ENCODE assay signal across 15 cellular contexts in genomic region chr4:30754021-30754420, GRCh38. TPM values are rescaled to one million over a fixed set of nuclear protein-coding genes. Genes with fewer than 3 reads are reported as not detected.
DNase-seq lines count a peak whose midpoint lies in the region; ATAC-seq and TF ChIP-seq lines count a peak whose summit lies in the region.
"Had no signal": no experiment of that assay in that cellular context is flagged by ENCODE, and none has a peak within 500 bp of the region (broad histone marks: within the 10 kb centered on the region; RNA-seq: fewer than 3 reads in every experiment).

No MANE protein-coding gene starts in this region.

- in situ Hi-C loops in astrocyte of the spinal cord (cut with HindIII; ENCODE audit: low sequenced_read_pairs) = no loop called here

- intact Hi-C loops in A673 (cut with micrococcal nuclease; ENCODE audit: unreplicated experiment) = no loop called here

- no peaks in the 10 kb centered on the region for H3K27me3 ChIP-seq in A673 (replicated peaks; ENCODE audit: insufficient read depth, low read depth, low read length, poor library complexity)
- no peaks in the 10 kb centered on the region for H3K27me3 ChIP-seq in hepatocyte

- H3K9me3 ChIP-seq in A673 (ENCODE audit: low read depth, low read length, poor library complexity, severe bottlenecking) = no peaks in the 10 kb centered on the region
- no peaks in the 10 kb centered on the region for H3K9me3 ChIP-seq in hepatocyte (ENCODE audit: low read depth)
- H3K9me3 ChIP-seq: psoas muscle had no signal

- BruUV-seq in A673 (replicated peaks; lab: Mats Ljungman, UMichigan) = no TSS peak

- H3K36me3 ChIP-seq in A673 (ENCODE audit: insufficient read depth, low read length, poor library complexity, severe bottlenecking) (no peaks in the 10 kb centered on the region), hepatocyte (replicated peaks; ENCODE audit: insufficient read depth, low read depth) (no peaks in the 10 kb centered on the region)

- no peak overlapping the region for H3K4me2 ChIP-seq in hepatocyte

- H3K4me3 ChIP-seq in A673 (ENCODE audit: low read depth, low read length, poor library complexity, severe bottlenecking) = no peak overlapping the region
- no peak overlapping the region for H3K4me3 ChIP-seq in astrocyte of the spinal cord (ENCODE audit: low read depth, low read length)
- no peak overlapping the region for H3K4me3 ChIP-seq in hepatocyte
- H3K4me3 ChIP-seq: psoas muscle had no signal

- POLR2A ChIA-PET in A673 (lab: Charles Lee; ENCODE audit: low non-redundant PET) = no interaction called here

- CTCF ChIA-PET in A673 (lab: Charles Lee) = no interaction called here

- H3K27ac ChIP-seq in A673 (ENCODE audit: low read depth, low read length, poor library complexity, severe bottlenecking) (no peak overlapping the region), hepatocyte (peak overlapping the region; percentile 15)
- H3K27ac ChIP-seq: psoas muscle had no signal

- TF ChIP-seq CTCF in A673 (conservative IDR thresholded peaks at IDR 0.05; ENCODE audit: low read depth, low read length) (no peak), astrocyte of the spinal cord (IDR thresholded peaks at IDR 0.05; ENCODE audit: low read depth, low read length) (no peak), hepatocyte (IDR thresholded peaks at IDR 0.05; ENCODE audit: poor library complexity) (no peak)

- H3K79me2 ChIP-seq in hepatocyte = peaks cover 9% of the 10 kb centered on the region

- H2AFZ ChIP-seq in hepatocyte = no peak overlapping the region

- no peaks in the 10 kb centered on the region for H4K20me1 ChIP-seq in hepatocyte (ENCODE audit: insufficient read depth, poor library complexity, severe bottlenecking)

- no peak for ATAC-seq in GM21576 (IDR thresholded peaks at IDR 0.05; ENCODE audit: unreplicated experiment)
- ATAC-seq in GM21528 (IDR thresholded peaks at IDR 0.05; ENCODE audit: low FRiP score, unreplicated experiment) = no peak
- no peak for ATAC-seq in GM19467 (IDR thresholded peaks at IDR 0.05; ENCODE audit: unreplicated experiment)
- ATAC-seq: left ventricle myocardium superior; naive thymus-derived CD4-positive, alpha-beta T cell; psoas muscle had no signal

- H3K9me2 ChIP-seq in hepatocyte (replicated peaks; ENCODE audit: insufficient read depth) = no peaks in the 10 kb centered on the region

- H3K4me1 ChIP-seq in A673 (ENCODE audit: insufficient read depth, low read length, poor library complexity, severe bottlenecking) (peaks cover 44% of the 10 kb centered on the region), hepatocyte (ENCODE audit: insufficient read depth) (peaks cover 19% of the 10 kb centered on the region)
- H3K4me1 ChIP-seq: psoas muscle had no signal

- WGBS in hepatocyte (ENCODE audit: low lambda C conversion rate, missing lambda C conversion rate) = 91% methylated on average over 3 of the region's 3 CpGs

- peak; percentile 29 for DNase-seq in A673 (ENCODE audit: low spot score)
- DNase-seq in HT1080 (ENCODE audit: low read depth) = peak; percentile 53
- DNase-seq in astrocyte of the spinal cord (ENCODE audit: low read depth, low spot score) = peak; percentile 58
- DNase-seq in hepatocyte (ENCODE audit: low spot score) = peak; percentile 14
- DNase-seq in ureter (ENCODE audit: low spot score) = no peak
- DNase-seq: activated CD4-positive, alpha-beta T cell treated with anti-CD3 and anti-CD28 coated beads for 48 hours; activated naive CD4-positive, alpha-beta T cell treated with anti-CD3 and anti-CD28 coated beads for 36 hours; caudate nucleus; hippocampal formation; left ventricle myocardium superior; naive thymus-derived CD4-positive, alpha-beta T cell; psoas muscle had no signal

RNA-seq across cellular contexts. Expression of gene PCDH7, which starts 33.9 kb away (rescaled TPM):
- total RNA-seq in A673 (2021) (218 and 224 TPM in 2 replicates), hepatocyte (48.7 and 59.9 TPM in 2 replicates), ureter (18.4 TPM)
- total RNA-seq in HT1080 (2014; rRNA removed; shearing (Covaris generic)) = 1.2 and 1.8 TPM in 2 replicates
- polyA plus RNA-seq in HT1080 (2015; cell fraction: cytosol; rRNA removed) = 0.14 and 0.20 TPM in 2 replicates
- 0.35 and 0.48 TPM in 2 replicates for polyA plus RNA-seq in HT1080 (2015; cell fraction: nucleus; rRNA removed)
- 34.0 and 37.2 TPM in 2 replicates for polyA plus RNA-seq in hepatocyte
- total RNA-seq: activated naive CD4-positive, alpha-beta T cell treated with anti-CD3 and anti-CD28 coated beads for 36 hours; naive thymus-derived CD4-positive, alpha-beta T cell had no signal
- polyA plus RNA-seq: naive thymus-derived CD4-positive, alpha-beta T cell had no signal
